Comparison of ENCODE assay signal across 10 cellular contexts in genomic region chr14:61512508-61512907, GRCh38.
DNase-seq lines count a peak whose midpoint lies in the region; ATAC-seq and TF ChIP-seq lines count a peak whose summit lies in the region.
"Had no signal": no experiment of that assay in that cellular context is flagged by ENCODE, and none has a peak within 500 bp of the region (broad histone marks: within the 10 kb centered on the region; RNA-seq: fewer than 3 reads in every experiment).

No MANE protein-coding gene starts in this region.

- no peak for DNase-seq in activated T-cell treated with anti-CD3 and anti-CD28 coated beads, Interleukin-2, amount 50 U/mL, for 72 hours
- DNase-seq in activated T-cell treated with anti-CD3 and anti-CD28 coated beads, Interleukin-2, amount 50 U/mL, for 48 hours, result no peak
- DNase-seq in activated naive CD8-positive, alpha-beta T cell treated with anti-CD3 and anti-CD28 coated beads, Interleukin-2, amount 10 ng/mL, durations not matched to agents 7 days and 5 days, result no peak
- peak in 1 of 2 donors; percentile 70 for DNase-seq in foreskin keratinocyte
- no peak for DNase-seq in stomach
- no peak for DNase-seq in NCI-H1092 treated with DMSO at 0.1 percent for 48 hours (lab: John Stamatoyannopoulos, UW)
- no peak for DNase-seq in SHP77 treated with DMSO at 0.1 percent for 48 hours (lab: John Stamatoyannopoulos, UW)
- DNase-seq in GDM1 (lab: John Stamatoyannopoulos, UW), result no peak
- DNase-seq: stimulated activated CD4-positive, alpha-beta T cell treated with anti-CD3 and anti-CD28 coated beads, Interleukin-2, amount 100 ng/mL, for 24 hours had no signal

- H3K36me3 Mint-ChIP-seq in activated T-cell treated with anti-CD3 and anti-CD28 coated beads, Interleukin-2, amount 50 U/mL, for 72 hours (ENCODE audit: insufficient read depth in 2 of 2), result peaks cover 14 to 35% of the 10 kb centered on the region in 2 donors
- peaks cover 52% of the 10 kb centered on the region for H3K36me3 Mint-ChIP-seq in activated naive CD8-positive, alpha-beta T cell treated with anti-CD3 and anti-CD28 coated beads, Interleukin-2, amount 10 ng/mL, durations not matched to agents 7 days and 5 days

- no peak overlapping the region for H3K4me3 ChIP-seq in stomach

- no peak for ATAC-seq in activated T-cell treated with anti-CD3 and anti-CD28 coated beads, Interleukin-2, amount 50 U/mL, for 72 hours (replicated peaks in 1 of 2)
- no peak for ATAC-seq in activated naive CD8-positive, alpha-beta T cell treated with anti-CD3 and anti-CD28 coated beads, Interleukin-2, amount 10 ng/mL, durations not matched to agents 7 days and 5 days (ENCODE audit: low read depth)
- ATAC-seq in foreskin keratinocyte, result peak; percentile 60

- no peak for TF ChIP-seq EP300 in stomach (IDR thresholded peaks at IDR 0.05)

- no peaks in the 10 kb centered on the region for H3K9me3 Mint-ChIP-seq in activated T-cell treated with anti-CD3 and anti-CD28 coated beads, Interleukin-2, amount 50 U/mL, for 72 hours
- H3K9me3 Mint-ChIP-seq in activated naive CD8-positive, alpha-beta T cell treated with anti-CD3 and anti-CD28 coated beads, Interleukin-2, amount 10 ng/mL, durations not matched to agents 7 days and 5 days, result no peaks in the 10 kb centered on the region
- H3K9me3 Mint-ChIP-seq: neural crest cell had no signal

- peak overlapping the region; percentile 48 to 73 for H3K4me3 Mint-ChIP-seq in activated T-cell treated with anti-CD3 and anti-CD28 coated beads, Interleukin-2, amount 50 U/mL, for 72 hours
- no peak overlapping the region for H3K4me3 Mint-ChIP-seq in activated naive CD8-positive, alpha-beta T cell treated with anti-CD3 and anti-CD28 coated beads, Interleukin-2, amount 10 ng/mL, durations not matched to agents 7 days and 5 days
- H3K4me3 Mint-ChIP-seq: neural crest cell had no signal

- intact Hi-C loops in stomach (cut with DNase I; ENCODE audit: low total_unique reads), result no loop called here

- no peaks in the 10 kb centered on the region for H3K27me3 ChIP-seq in foreskin keratinocyte
- no peaks in the 10 kb centered on the region for H3K27me3 ChIP-seq in stomach

- H3K4me1 Mint-ChIP-seq in activated T-cell treated with anti-CD3 and anti-CD28 coated beads, Interleukin-2, amount 50 U/mL, for 72 hours (ENCODE audit: low read depth), result peaks cover 99% of the 10 kb centered on the region
- peaks cover 72% of the 10 kb centered on the region for H3K4me1 Mint-ChIP-seq in activated naive CD8-positive, alpha-beta T cell treated with anti-CD3 and anti-CD28 coated beads, Interleukin-2, amount 10 ng/mL, durations not matched to agents 7 days and 5 days
- H3K4me1 Mint-ChIP-seq: neural crest cell had no signal

- no peak for TF ChIP-seq POLR2A in stomach (IDR thresholded peaks at IDR 0.05)

- no peaks in the 10 kb centered on the region for H3K27me3 Mint-ChIP-seq in activated T-cell treated with anti-CD3 and anti-CD28 coated beads, Interleukin-2, amount 50 U/mL, for 72 hours (ENCODE audit: low read depth)
- H3K27me3 Mint-ChIP-seq in activated naive CD8-positive, alpha-beta T cell treated with anti-CD3 and anti-CD28 coated beads, Interleukin-2, amount 10 ng/mL, durations not matched to agents 7 days and 5 days, result no peaks in the 10 kb centered on the region

- H3K27ac Mint-ChIP-seq in activated T-cell treated with anti-CD3 and anti-CD28 coated beads, Interleukin-2, amount 50 U/mL, for 72 hours, result peak overlapping the region; percentile 94
- H3K27ac Mint-ChIP-seq in activated naive CD8-positive, alpha-beta T cell treated with anti-CD3 and anti-CD28 coated beads, Interleukin-2, amount 10 ng/mL, durations not matched to agents 7 days and 5 days, result peak overlapping the region; percentile 39

- no peaks in the 10 kb centered on the region for H3K9me3 ChIP-seq in stomach

- POLR2A ChIA-PET in activated naive CD8-positive, alpha-beta T cell treated with anti-CD3 and anti-CD28 coated beads, Interleukin-2, amount 10 ng/mL, durations not matched to agents 7 days and 5 days (lab: Charles Lee), result interaction anchor here (0.6 to 1.2 kb wide), 3 partner anchors 8 to 33 kb away, joined by 3 read pairs; no protein-coding TSS in a partner anchor

- H3K36me3 ChIP-seq in stomach, result no peaks in the 10 kb centered on the region

- H3K27ac ChIP-seq in foreskin keratinocyte, result peak overlapping the region; percentile 40
- H3K27ac ChIP-seq in stomach, result peak overlapping the region in 4 of 5 donors; percentile 32 to 61 (median 40)

- H3K4me1 ChIP-seq in foreskin keratinocyte (peaks cover 4% of the 10 kb centered on the region), stomach (peaks cover 22 to 62% (median 28%) of the 10 kb centered on the region in 4 donors)

- TF ChIP-seq CTCF in foreskin keratinocyte (conservative IDR thresholded peaks at IDR 0.05), result no peak
- no peak for TF ChIP-seq CTCF in stomach (IDR thresholded peaks at IDR 0.05)
